In genomic region chr13:79812070-79812850, GRCh38 we compare ENCODE assay signal across 12 cellular contexts.
DNase-seq lines count a peak whose midpoint lies in the region; ATAC-seq and FAIRE-seq lines count a peak whose summit lies in the region.
"Had no signal": no experiment of that assay in that cellular context is flagged by ENCODE, and none has a peak within 500 bp of the region (broad histone marks: within the 10 kb centered on the region; RNA-seq: fewer than 3 reads in every experiment).

No MANE protein-coding gene starts in this region.

- ATAC-seq in GM18861 (IDR thresholded peaks at IDR 0.05; ENCODE audit: unreplicated experiment) (peak; percentile 77), GM21737 (IDR thresholded peaks at IDR 0.05; ENCODE audit: unreplicated experiment) (peak; percentile 64), HG03439 (IDR thresholded peaks at IDR 0.05; ENCODE audit: unreplicated experiment) (peak; percentile 40)

- peak; percentile 48 for DNase-seq in medulla oblongata (ENCODE audit: extremely low spot score)
- no peak for DNase-seq in RCC 7860 (ENCODE audit: low spot score)
- DNase-seq in NCI-H2029 treated with DMSO at 0.1 percent for 48 hours (lab: John Stamatoyannopoulos, UW): no peak
- DNase-seq in DMS79 treated with DMSO at 0.1 percent for 48 hours (lab: John Stamatoyannopoulos, UW): no peak
- no peak for DNase-seq in COLO829 (ENCODE audit: low spot score)
- DNase-seq: activated CD4-positive, CD25-positive, alpha-beta regulatory T cell; activated naive CD8-positive, alpha-beta T cell treated with anti-CD3 and anti-CD28 coated beads, Interleukin-2, amount 10 ng/mL, durations not matched to agents 7 days and 5 days; DND-41; NCI-H524 treated with DMSO at 0.1 percent for 48 hours had no signal

- FAIRE-seq in RCC 7860 (lab: Jason Lieb, UNC): no peak
